Comparison of ENCODE assay signal across 26 cellular contexts in genomic region chr1:72485786-72486185, GRCh38.
A peak's percentile ranks its signal among the peaks of the same experiment; 100 is the strongest.
DNase-seq lines count a peak whose midpoint lies in the region; ATAC-seq and TF ChIP-seq lines count a peak whose summit lies in the region.
"Had no signal": no experiment of that assay in that cellular context is flagged by ENCODE, and none has a peak within 500 bp of the region (broad histone marks: within the 10 kb centered on the region; RNA-seq: fewer than 3 reads in every experiment).

No MANE protein-coding gene starts in this region.

- CTCF ChIA-PET in AG04449 (lab: Yijun Ruan, JAX): no interaction called here

- TF ChIP-seq CTCF in AG04449 (IDR thresholded peaks at IDR 0.05; ENCODE audit: insufficient read depth, low read length, missing control alignments) (no peak), astrocyte of the cerebellum (IDR thresholded peaks at IDR 0.05; ENCODE audit: low read depth, low read length, missing control alignments) (no peak), fibroblast of pulmonary artery (IDR thresholded peaks at IDR 0.05; ENCODE audit: low read length, missing control alignments) (no peak)

- DNase-seq in AG04449 (ENCODE audit: low read depth, low spot score): peak; percentile 5
- DNase-seq in GM03348 (ENCODE audit: low spot score): peak; percentile 3
- DNase-seq in astrocyte of the cerebellum (ENCODE audit: low read depth): peak; percentile 8
- peak; percentile 8 for DNase-seq in fibroblast of pulmonary artery (ENCODE audit: low read depth)
- DNase-seq in NCI-H1930 (lab: John Stamatoyannopoulos, UW): no peak
- DNase-seq in ACHN: no peak
- no peak for DNase-seq in activated CD4-positive, CD25-positive, alpha-beta regulatory T cell treated with anti-CD3 and anti-CD28 coated beads, Interleukin-2, amount 50 U/mL, for 72 hours
- DNase-seq: activated CD4-positive, CD25-positive, alpha-beta regulatory T cell; activated CD8-positive, alpha-beta memory T cell treated with anti-CD3 and anti-CD28 coated beads, Interleukin-2, amount 10 ng/mL, durations not matched to agents 7 days and 5 days; activated gamma-delta T cell treated with Interleukin-2 at 50 U/mL for 16 hours; activated naive CD8-positive, alpha-beta T cell treated with anti-CD3 and anti-CD28 coated beads, Interleukin-2, amount 50 U/mL, for 24 hours; activated T-cell treated with anti-CD3 and anti-CD28 coated beads, Interleukin-2, amount 50 U/mL, for 48 hours; BE2C; brain microvascular endothelial cell; CD8-positive, alpha-beta T cell; glutamatergic neuron; H9; left lung; NCI-H146; NCI-H2107; NCI-H510A treated with DMSO at 0.1 percent for 48 hours; NK-92 treated with Interleukin-12 subunit alpha and Interleukin-12 subunit beta, amount 100 ng/mL, for 24 hours; stimulated activated naive CD4-positive, alpha-beta T cell treated with Interleukin-2 at 50 U/mL for 16 hours had no signal

- H3K4me3 ChIP-seq in AG04449 (ENCODE audit: low read depth, low read length): no peak overlapping the region
- no peak overlapping the region for H3K4me3 ChIP-seq in astrocyte of the cerebellum (ENCODE audit: low read depth, low read length)
- no peak overlapping the region for H3K4me3 ChIP-seq in fibroblast of pulmonary artery (replicated peaks; ENCODE audit: low read depth, low read length)
- H3K4me3 ChIP-seq: left lung, skin epidermis, suprapubic skin had no signal

- in situ Hi-C loops in astrocyte of the cerebellum (cut with HindIII; ENCODE audit: low sequenced_read_pairs) (no loop called here), ACHN (cut with HindIII; ENCODE audit: low pct_ligation_motif_present, low pct_unique_long_range_greater_than_20kb, low sequenced_read_pairs) (no loop called here)

- POLR2A ChIA-PET in AG04449 (lab: Yijun Ruan, JAX): no interaction called here

- ATAC-seq in GM19351 (IDR thresholded peaks at IDR 0.05; ENCODE audit: unreplicated experiment): no peak
- ATAC-seq: activated CD8-positive, alpha-beta memory T cell treated with anti-CD3 and anti-CD28 coated beads, Interleukin-2, amount 10 ng/mL, durations not matched to agents 7 days and 5 days; activated naive CD8-positive, alpha-beta T cell treated with anti-CD3 and anti-CD28 coated beads, Interleukin-2, amount 50 U/mL, for 24 hours; CD8-positive, alpha-beta T cell; left lung had no signal

Comparison
In these comparisons a context has a peak if more than half of its experiments do, and no peak if none do; other contexts are left out.
1. DNase-seq: peak in AG04449 (single experiment), GM03348 (single experiment), astrocyte of the cerebellum (single experiment) and fibroblast of pulmonary artery (single experiment); none in NCI-H1930 (0 of 2), ACHN (single experiment) and activated CD4-positive, CD25-positive, alpha-beta regulatory T cell treated with anti-CD3 and anti-CD28 coated beads, Interleukin-2, amount 50 U/mL, for 72 hours (single experiment).